Comparison of ENCODE assay signal across 7 cellular contexts in genomic region chr2:97202643-97203250, GRCh38.
DNase-seq lines count a peak whose midpoint lies in the region; ATAC-seq, FAIRE-seq and TF ChIP-seq lines count a peak whose summit lies in the region.
"Not testable (repeated sequence)": the region's sequence is repeated elsewhere in the genome, so short reads cannot be mapped to it uniquely, and the experiment has no call there.

No MANE protein-coding gene starts in this region.

- H3K9me3 ChIP-seq in IMR-90 (ENCODE audit: control insufficient read depth, insufficient read depth, low read length); adipocyte (ENCODE audit: control insufficient read depth, low read length); K562 (replicated peaks; ENCODE audit: control insufficient read depth, insufficient read depth, low read depth, low read length): not testable (repeated sequence)

- not testable (repeated sequence) for H3K9me3 Mint-ChIP-seq in naive B cell

- H2AK9ac ChIP-seq in IMR-90 (replicated peaks; ENCODE audit: low read depth, low read length, poor library complexity) = not testable (repeated sequence)

- H3K4me1 ChIP-seq in IMR-90 (ENCODE audit: control insufficient read depth, insufficient read depth, low read length); K562 (replicated peaks in 1 of 2; ENCODE audit: control insufficient read depth in 2 of 2, insufficient read depth in 2 of 2, low read length in 2 of 2): not testable (repeated sequence)
- H3K4me1 ChIP-seq in adipocyte (ENCODE audit: control insufficient read depth, insufficient read depth, low read length) = peaks cover 19% of the 10 kb centered on the region

- H2BK20ac ChIP-seq in IMR-90 (ENCODE audit: low read depth, low read length) = not testable (repeated sequence)

- FAIRE-seq in K562 (lab: Jason Lieb, UNC) = not testable (repeated sequence)

- H3K4me2 ChIP-seq in IMR-90 (ENCODE audit: low read depth, low read length); K562 (ENCODE audit: insufficient read depth, low read length): not testable (repeated sequence)

- H3K4me3 ChIP-seq in AG10803 (ENCODE audit: low read length); IMR-90 (ENCODE audit: insufficient read depth, low read depth, low read length); K562; fibroblast of the aortic adventitia (ENCODE audit: low read depth, low read length): not testable (repeated sequence)
- H3K4me3 ChIP-seq in adipocyte (ENCODE audit: low read length) = peak overlapping the region; percentile 42

- not testable (repeated sequence) for H3K14ac ChIP-seq in IMR-90 (replicated peaks; ENCODE audit: low read depth, low read length)

- not testable (repeated sequence) for H3K9me1 ChIP-seq in IMR-90 (ENCODE audit: insufficient read depth, low read length); K562 (ENCODE audit: control insufficient read depth, insufficient read depth, low read length)

- not testable (repeated sequence) for H3K4me3 Mint-ChIP-seq in naive B cell

- not testable (repeated sequence) for TF ChIP-seq CTCF in AG10803 (conservative IDR thresholded peaks at IDR 0.05; ENCODE audit: low read length); IMR-90 (conservative IDR thresholded peaks at IDR 0.05; ENCODE audit: low read depth, low read length); K562 (IDR thresholded peaks at IDR 0.05 in 2 of 3, conservative IDR thresholded peaks at IDR 0.05 in 1 of 3; ENCODE audit: insufficient read depth in 2 of 3, low read depth in 1 of 3, low read length in 3 of 3); fibroblast of the aortic adventitia (IDR thresholded peaks at IDR 0.05; ENCODE audit: insufficient read depth, low read length)

- H4K20me1 ChIP-seq in IMR-90 (ENCODE audit: insufficient read depth, low read length); K562 (replicated peaks; ENCODE audit: control insufficient read depth, insufficient read depth, low read length): not testable (repeated sequence)

- H2AFZ ChIP-seq in IMR-90 (replicated peaks; ENCODE audit: low read length, poor library complexity); K562 (ENCODE audit: low read depth, low read length): not testable (repeated sequence)

- H4K91ac ChIP-seq in IMR-90 (ENCODE audit: insufficient read depth, low read depth, low read length) = not testable (repeated sequence)

- in situ Hi-C loops in IMR-90 (cut with MboI; ENCODE audit: low sequenced_read_pairs); K562 (cut with MboI): not testable (repeated sequence)

- not testable (repeated sequence) for H4K5ac ChIP-seq in IMR-90 (ENCODE audit: low read depth, low read length)

- not testable (repeated sequence) for H3K79me1 ChIP-seq in IMR-90 (ENCODE audit: low read depth in 1 of 2, low read length in 2 of 2)

- dilution Hi-C loops in IMR-90 (cut with HindIII; ENCODE audit: low sequenced_read_pairs, unreplicated experiment) = not testable (repeated sequence)

- H3K27me3 Mint-ChIP-seq in naive B cell = not testable (repeated sequence)

- not testable (repeated sequence) for H3K36me3 Mint-ChIP-seq in naive B cell

- not testable (repeated sequence) for H2AK5ac ChIP-seq in IMR-90 (ENCODE audit: low read depth, low read length)

- intact Hi-C loops in IMR-90 (cut with micrococcal nuclease); K562 (cut with micrococcal nuclease): not testable (repeated sequence)

- H3K79me2 ChIP-seq in K562 (ENCODE audit: control insufficient read depth, insufficient read depth, low read length) = not testable (repeated sequence)

- peak; percentile 19 for DNase-seq in AG10803 (ENCODE audit: low read depth)
- DNase-seq in IMR-90 = peak; percentile 38
- DNase-seq in adipocyte (ENCODE audit: low read depth) = peak; percentile 14
- not testable (repeated sequence) for DNase-seq in K562 (ENCODE audit: extremely low read depth in 1 of 4, low spot score in 3 of 4)
- peak; percentile 14 for DNase-seq in fibroblast of gingiva (ENCODE audit: low read depth)
- peak; percentile 47 for DNase-seq in fibroblast of the aortic adventitia (ENCODE audit: low read depth)
- DNase-seq in naive B cell = peak; percentile 3

- not testable (repeated sequence) for H3K4me1 Mint-ChIP-seq in naive B cell

- not testable (repeated sequence) for H3K27ac ChIP-seq in IMR-90 (ENCODE audit: insufficient read depth, low read length); K562 (ENCODE audit: extremely low read depth, low read depth, low read length)

- not testable (repeated sequence) for H3K27me3 ChIP-seq in IMR-90 (ENCODE audit: control insufficient read depth, insufficient read depth, low read length); adipocyte (replicated peaks; ENCODE audit: control insufficient read depth, insufficient read depth, low read length); K562 (ENCODE audit: control insufficient read depth in 2 of 2, insufficient read depth in 2 of 2, low read length in 2 of 2)

- CTCF ChIA-PET in IMR-90 (lab: Yijun Ruan, JAX); K562 (lab: Yijun Ruan, JAX; ENCODE audit: low intra/inter-chr PET ratio): not testable (repeated sequence)

- not testable (repeated sequence) for H4K8ac ChIP-seq in IMR-90 (ENCODE audit: low read depth in 2 of 2, low read length in 2 of 2)

- not testable (repeated sequence) for H2BK120ac ChIP-seq in IMR-90 (ENCODE audit: low read depth, low read length)

- not testable (repeated sequence) for ATAC-seq in IMR-90 (ENCODE audit: low read depth); K562; naive B cell (ENCODE audit: low read depth in 2 of 2)

- H3K56ac ChIP-seq in IMR-90 (ENCODE audit: extremely low read depth, insufficient read depth, low read length) = not testable (repeated sequence)

- WGBS in IMR-90 (ENCODE audit: extremely low coverage in 2 of 2, insufficient read length in 1 of 2), 2 experiments = no CpG with 5 or more reads among the region's 5 CpGs
- 89% methylated on average over 5 of the region's 5 CpGs for WGBS in K562 (ENCODE audit: insufficient coverage, low coverage, missing lambda C conversion rate)

- not testable (repeated sequence) for BruUV-seq in IMR-90 (replicated peaks; lab: Mats Ljungman, UMichigan); K562 (replicated peaks; lab: Mats Ljungman, UMichigan)

- H3K18ac ChIP-seq in IMR-90 (ENCODE audit: low read depth, low read length) = not testable (repeated sequence)

- not testable (repeated sequence) for H3K9ac ChIP-seq in IMR-90 (ENCODE audit: low read depth, low read length); K562 (ENCODE audit: insufficient read depth in 1 of 2, low read depth in 2 of 2, low read length in 2 of 2)
- peak overlapping the region; percentile 16 for H3K9ac ChIP-seq in adipocyte (ENCODE audit: low read length)

- not testable (repeated sequence) for H3K27ac Mint-ChIP-seq in naive B cell

- TF ChIP-seq RAD21 in IMR-90 (IDR thresholded peaks at IDR 0.05; ENCODE audit: low read length); K562 (CRISPR knock-in tag; conservative IDR thresholded peaks at IDR 0.05 in 1 of 2, IDR thresholded peaks at IDR 0.05 in 1 of 2): not testable (repeated sequence)

- not testable (repeated sequence) for H3K36me3 ChIP-seq in IMR-90 (ENCODE audit: control insufficient read depth, insufficient read depth, low read length)
- H3K36me3 ChIP-seq in adipocyte (ENCODE audit: control insufficient read depth, insufficient read depth, low read length, severe bottlenecking) (peaks cover 18% of the 10 kb centered on the region), K562 (ENCODE audit: control insufficient read depth, insufficient read depth, low read length) (peaks cover 25% of the 10 kb centered on the region; the same call in 2 of the 3 replicates)

- TF ChIP-seq EP300 in K562 (IDR thresholded peaks at IDR 0.05; ENCODE audit: low read length) = not testable (repeated sequence)

- H2BK5ac ChIP-seq in IMR-90 (ENCODE audit: low read depth, low read length, poor library complexity, severe bottlenecking) = not testable (repeated sequence)

- not testable (repeated sequence) for H3K4ac ChIP-seq in IMR-90 (ENCODE audit: low read depth, low read length)

- TF ChIP-seq POLR2A in IMR-90 (IDR thresholded peaks at IDR 0.05; ENCODE audit: low read depth, low read length); K562 (conservative IDR thresholded peaks at IDR 0.05): not testable (repeated sequence)

- H2BK15ac ChIP-seq in IMR-90 (ENCODE audit: low read depth, low read length) = not testable (repeated sequence)

- POLR2A ChIA-PET in IMR-90 (lab: Charles Lee; ENCODE audit: unreplicated experiment); K562 (lab: Yijun Ruan, JAX): not testable (repeated sequence)

- not testable (repeated sequence) for H3K23ac ChIP-seq in IMR-90 (ENCODE audit: low read depth, low read length)

TF ChIP-seq in K562, 482 proteins besides CTCF, POLR2A, EP300 and RAD21:
- TF ChIP-seq SPI1 (IDR thresholded peaks at IDR 0.05; ENCODE audit: borderline replicate concordance, low read depth, low read length) = 0 out of 2 replicates have a peak, but pooled peaks have one; percentile 21
